2 cellular contexts compared by ENCODE assay signal in the genomic region with DNA sequence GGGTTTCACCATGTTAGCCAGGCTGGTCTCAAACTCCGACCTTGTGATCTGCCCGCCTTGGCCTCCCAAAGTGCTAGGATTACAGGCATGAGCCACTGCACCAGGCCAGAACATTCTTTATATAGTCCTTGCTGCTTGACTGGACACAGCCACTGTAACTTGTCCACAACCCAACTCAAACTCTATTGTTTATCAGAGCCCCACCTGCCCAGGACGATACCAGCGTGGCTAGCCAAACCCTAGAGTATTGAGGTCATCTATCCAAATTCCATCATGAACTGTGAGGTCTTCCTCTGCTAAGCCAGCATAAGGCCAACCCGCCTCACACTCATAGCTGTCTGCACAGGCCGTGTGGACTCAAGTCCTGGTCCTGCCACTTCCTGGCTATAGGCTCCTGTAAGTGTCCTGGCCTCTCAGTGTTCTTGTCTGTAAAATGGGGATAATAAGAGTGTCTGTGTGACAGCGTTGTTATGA.
A peak's percentile ranks its signal among the peaks of the same experiment; 100 is the strongest.
TF ChIP-seq lines count a peak whose summit lies in the region.

No MANE protein-coding gene starts in this region.

TF ChIP-seq in GM12878, 131 proteins besides CTCF, POLR2A, EP300 and RAD21:
- peak; percentile 66; the same call in 1 of the 2 replicates for TF ChIP-seq SMARCA5 (IDR thresholded peaks at IDR 0.05)
- TF ChIP-seq, protein P1, sequence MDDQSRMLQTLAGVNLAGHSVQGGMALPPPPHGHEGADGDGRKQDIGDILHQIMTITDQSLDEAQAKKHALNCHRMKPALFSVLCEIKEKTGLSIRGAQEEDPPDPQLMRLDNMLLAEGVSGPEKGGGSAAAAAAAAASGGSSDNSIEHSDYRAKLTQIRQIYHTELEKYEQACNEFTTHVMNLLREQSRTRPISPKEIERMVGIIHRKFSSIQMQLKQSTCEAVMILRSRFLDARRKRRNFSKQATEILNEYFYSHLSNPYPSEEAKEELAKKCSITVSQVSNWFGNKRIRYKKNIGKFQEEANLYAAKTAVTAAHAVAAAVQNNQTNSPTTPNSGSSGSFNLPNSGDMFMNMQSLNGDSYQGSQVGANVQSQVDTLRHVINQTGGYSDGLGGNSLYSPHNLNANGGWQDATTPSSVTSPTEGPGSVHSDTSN (IDR thresholded peaks at IDR 0.05; ENCODE audit: insufficient replicate concordance, low read depth, low read length) = no peak

TF ChIP-seq in GM23338, 12 proteins besides CTCF, POLR2A, EP300 and RAD21:
- no peak for TF ChIP-seq ZNF331 (CRISPR knock-in tag; IDR thresholded peaks at IDR 0.05; ENCODE audit: low read depth)
TF ChIP-seq in GM23338: peak in this region for 0.
